In genomic region chr1:26045712-26046312, GRCh38 we compare ENCODE assay signal across 15 cellular contexts. TPM values are rescaled to one million over a fixed set of nuclear protein-coding genes. Genes with fewer than 3 reads are reported as not detected.
DNase-seq lines count a peak whose midpoint lies in the region; ATAC-seq, FAIRE-seq and TF ChIP-seq lines count a peak whose summit lies in the region.
"Had no signal": no experiment of that assay in that cellular context is flagged by ENCODE, and none has a peak within 500 bp of the region (broad histone marks: within the 10 kb centered on the region; RNA-seq: fewer than 3 reads in every experiment).

TSS of gene SLC30A2 (minus strand) at chr1:26046118. CDS start at chr1:26045896, 222 bp downstream.

- H3K9ac ChIP-seq in iPS-18a (ENCODE audit: low read length) = no peak within 1 kb of the TSS

- H3K27ac ChIP-seq in iPS-18a (ENCODE audit: low read length) = no peak within 1 kb of the TSS
- H3K27ac ChIP-seq: thoracic aorta had no signal

- no peaks in the 10 kb centered on the region for H3K4me1 ChIP-seq in iPS-18a (ENCODE audit: control insufficient read depth, low read depth, low read length)
- H3K4me1 ChIP-seq: HAP-1 had no signal

- peak; percentile 19 for ATAC-seq in activated naive CD8-positive, alpha-beta T cell treated with anti-CD3 and anti-CD28 coated beads, Interleukin-2, amount 10 ng/mL, durations not matched to agents 7 days and 5 days (ENCODE audit: low read depth)
- ATAC-seq in stimulated activated naive B cell treated with anti-CD40 and anti-IgM and Interleukin-4, amounts not matched to agents 10 μg/mL and 1 μg/mL and 100 μg/mL, for 72 hours (replicated peaks) = no peak
- no peak for ATAC-seq in sciatic nerve
- ATAC-seq: GM12878 had no signal

- TF ChIP-seq POLR2A in GM12892 (IDR thresholded peaks at IDR 0.05; ENCODE audit: low read depth, low read length) = no peak

- peak within 1 kb of the TSS; percentile 8 for H3K4me3 Mint-ChIP-seq in activated naive CD8-positive, alpha-beta T cell treated with anti-CD3 and anti-CD28 coated beads, Interleukin-2, amount 10 ng/mL, durations not matched to agents 7 days and 5 days
- peak within 1 kb of the TSS in 1 of 2 donors; percentile 55 for H3K4me3 Mint-ChIP-seq in stimulated activated naive B cell treated with anti-CD40 and anti-IgM and Interleukin-4, amounts not matched to agents 10 μg/mL and 1 μg/mL and 100 μg/mL, for 72 hours
- H3K4me3 Mint-ChIP-seq: central memory CD8-positive, alpha-beta T cell had no signal

- no peaks in the 10 kb centered on the region for H3K9me3 ChIP-seq in iPS-18a (ENCODE audit: control insufficient read depth, low read depth, low read length)
- H3K9me3 ChIP-seq: HAP-1, thoracic aorta had no signal

- H3K4me3 ChIP-seq in iPS-18a (ENCODE audit: low read length) = peak within 1 kb of the TSS; percentile 42
- H3K4me3 ChIP-seq: GM12878, HAP-1, thoracic aorta had no signal

- no peaks in the 10 kb centered on the region for H3K9me3 Mint-ChIP-seq in activated naive CD8-positive, alpha-beta T cell treated with anti-CD3 and anti-CD28 coated beads, Interleukin-2, amount 10 ng/mL, durations not matched to agents 7 days and 5 days
- no peaks in the 10 kb centered on the region for H3K9me3 Mint-ChIP-seq in stimulated activated naive B cell treated with anti-CD40 and anti-IgM and Interleukin-4, amounts not matched to agents 10 μg/mL and 1 μg/mL and 100 μg/mL, for 72 hours
- H3K9me3 Mint-ChIP-seq: central memory CD8-positive, alpha-beta T cell had no signal

- H3K36me3 ChIP-seq in iPS-18a (ENCODE audit: control insufficient read depth, low read depth, low read length) = no peaks in the 10 kb centered on the region
- H3K36me3 ChIP-seq: HAP-1, thoracic aorta had no signal

- H3K4me1 Mint-ChIP-seq in activated naive CD8-positive, alpha-beta T cell treated with anti-CD3 and anti-CD28 coated beads, Interleukin-2, amount 10 ng/mL, durations not matched to agents 7 days and 5 days = peaks cover 3% of the 10 kb centered on the region
- H3K4me1 Mint-ChIP-seq in stimulated activated naive B cell treated with anti-CD40 and anti-IgM and Interleukin-4, amounts not matched to agents 10 μg/mL and 1 μg/mL and 100 μg/mL, for 72 hours = peaks cover 5 to 12% of the 10 kb centered on the region in 2 donors
- H3K4me1 Mint-ChIP-seq: central memory CD8-positive, alpha-beta T cell had no signal

- POLR2A ChIA-PET in activated naive CD8-positive, alpha-beta T cell treated with anti-CD3 and anti-CD28 coated beads, Interleukin-2, amount 10 ng/mL, durations not matched to agents 7 days and 5 days (lab: Charles Lee) = no interaction called here

- no peak within 1 kb of the TSS for H3K27ac Mint-ChIP-seq in activated naive CD8-positive, alpha-beta T cell treated with anti-CD3 and anti-CD28 coated beads, Interleukin-2, amount 10 ng/mL, durations not matched to agents 7 days and 5 days
- peak within 1 kb of the TSS; percentile 42 for H3K27ac Mint-ChIP-seq in stimulated activated naive B cell treated with anti-CD40 and anti-IgM and Interleukin-4, amounts not matched to agents 10 μg/mL and 1 μg/mL and 100 μg/mL, for 72 hours

- intact Hi-C loops in sciatic nerve (cut with DNase I) = no loop called here

- DNase-seq in NOMO-1 treated with DMSO at 0.1 percent for 48 hours (lab: John Stamatoyannopoulos, UW; ENCODE audit: unreplicated experiment) (peak; percentile 15), NOMO-1 treated with dmso at 0.1 percent for 144 hours (lab: John Stamatoyannopoulos, UW; ENCODE audit: unreplicated experiment) (no peak), GM12892 (ENCODE audit: insufficient read length) (no peak), sciatic nerve (ENCODE audit: low spot score) (no peak), HK-2 (ENCODE audit: unreplicated experiment) (no peak)
- DNase-seq in activated naive CD8-positive, alpha-beta T cell treated with anti-CD3 and anti-CD28 coated beads, Interleukin-2, amount 10 ng/mL, durations not matched to agents 7 days and 5 days = no peak
- no peak for DNase-seq in stimulated activated naive B cell treated with anti-CD40 and anti-IgM and Interleukin-4, amounts not matched to agents 10 μg/mL and 1 μg/mL and 100 μg/mL, for 72 hours
- DNase-seq: activated CD4-positive, alpha-beta T cell treated with anti-CD3 and anti-CD28 coated beads for 4 hours had no signal

- no peak for FAIRE-seq in GM12892 (lab: Jason Lieb, UNC)
- FAIRE-seq: GM12878, islet of Langerhans had no signal

- no peaks in the 10 kb centered on the region for H3K36me3 Mint-ChIP-seq in activated naive CD8-positive, alpha-beta T cell treated with anti-CD3 and anti-CD28 coated beads, Interleukin-2, amount 10 ng/mL, durations not matched to agents 7 days and 5 days
- no peaks in the 10 kb centered on the region for H3K36me3 Mint-ChIP-seq in stimulated activated naive B cell treated with anti-CD40 and anti-IgM and Interleukin-4, amounts not matched to agents 10 μg/mL and 1 μg/mL and 100 μg/mL, for 72 hours

- peaks cover 76% of the 10 kb centered on the region for H3K27me3 ChIP-seq in iPS-18a (ENCODE audit: control insufficient read depth, insufficient read depth, low read length)

- H3K27me3 Mint-ChIP-seq in activated naive CD8-positive, alpha-beta T cell treated with anti-CD3 and anti-CD28 coated beads, Interleukin-2, amount 10 ng/mL, durations not matched to agents 7 days and 5 days = peaks cover 66% of the 10 kb centered on the region
- peaks cover 65 to 92% of the 10 kb centered on the region in 2 donors for H3K27me3 Mint-ChIP-seq in stimulated activated naive B cell treated with anti-CD40 and anti-IgM and Interleukin-4, amounts not matched to agents 10 μg/mL and 1 μg/mL and 100 μg/mL, for 72 hours

RNA-seq across cellular contexts. Expression of gene SLC30A2, which starts in this region (rescaled TPM):
- total RNA-seq in activated naive CD8-positive, alpha-beta T cell treated with anti-CD3 and anti-CD28 coated beads, Interleukin-2, amount 10 ng/mL, durations not matched to agents 7 days and 5 days = not detected
- not detected for polyA plus RNA-seq in GM12892 (2012; ENCODE audit: missing spikeins)
- total RNA-seq in sciatic nerve = not detected
- total RNA-seq: HT1080, thoracic aorta had no signal
- polyA plus RNA-seq: GM12878 had no signal

Comparison
In these comparisons a context has a peak if more than half of its experiments do, and no peak if none do; other contexts are left out.
1. Peak in ATAC-seq in activated naive CD8-positive, alpha-beta T cell treated with anti-CD3 and anti-CD28 coated beads, Interleukin-2, amount 10 ng/mL, durations not matched to agents 7 days and 5 days; RNA of the gene not detected or under 1 TPM.